Comparison of ENCODE assay signal across 1 cellular context in genomic region chr17:57861737-57862409, GRCh38.
TF ChIP-seq lines count a peak whose summit lies in the region.

No MANE protein-coding gene starts in this region.

TF ChIP-seq in H1, 55 proteins besides CTCF, POLR2A, EP300 and RAD21 (continued from another document):
- TF ChIP-seq, protein P1, sequence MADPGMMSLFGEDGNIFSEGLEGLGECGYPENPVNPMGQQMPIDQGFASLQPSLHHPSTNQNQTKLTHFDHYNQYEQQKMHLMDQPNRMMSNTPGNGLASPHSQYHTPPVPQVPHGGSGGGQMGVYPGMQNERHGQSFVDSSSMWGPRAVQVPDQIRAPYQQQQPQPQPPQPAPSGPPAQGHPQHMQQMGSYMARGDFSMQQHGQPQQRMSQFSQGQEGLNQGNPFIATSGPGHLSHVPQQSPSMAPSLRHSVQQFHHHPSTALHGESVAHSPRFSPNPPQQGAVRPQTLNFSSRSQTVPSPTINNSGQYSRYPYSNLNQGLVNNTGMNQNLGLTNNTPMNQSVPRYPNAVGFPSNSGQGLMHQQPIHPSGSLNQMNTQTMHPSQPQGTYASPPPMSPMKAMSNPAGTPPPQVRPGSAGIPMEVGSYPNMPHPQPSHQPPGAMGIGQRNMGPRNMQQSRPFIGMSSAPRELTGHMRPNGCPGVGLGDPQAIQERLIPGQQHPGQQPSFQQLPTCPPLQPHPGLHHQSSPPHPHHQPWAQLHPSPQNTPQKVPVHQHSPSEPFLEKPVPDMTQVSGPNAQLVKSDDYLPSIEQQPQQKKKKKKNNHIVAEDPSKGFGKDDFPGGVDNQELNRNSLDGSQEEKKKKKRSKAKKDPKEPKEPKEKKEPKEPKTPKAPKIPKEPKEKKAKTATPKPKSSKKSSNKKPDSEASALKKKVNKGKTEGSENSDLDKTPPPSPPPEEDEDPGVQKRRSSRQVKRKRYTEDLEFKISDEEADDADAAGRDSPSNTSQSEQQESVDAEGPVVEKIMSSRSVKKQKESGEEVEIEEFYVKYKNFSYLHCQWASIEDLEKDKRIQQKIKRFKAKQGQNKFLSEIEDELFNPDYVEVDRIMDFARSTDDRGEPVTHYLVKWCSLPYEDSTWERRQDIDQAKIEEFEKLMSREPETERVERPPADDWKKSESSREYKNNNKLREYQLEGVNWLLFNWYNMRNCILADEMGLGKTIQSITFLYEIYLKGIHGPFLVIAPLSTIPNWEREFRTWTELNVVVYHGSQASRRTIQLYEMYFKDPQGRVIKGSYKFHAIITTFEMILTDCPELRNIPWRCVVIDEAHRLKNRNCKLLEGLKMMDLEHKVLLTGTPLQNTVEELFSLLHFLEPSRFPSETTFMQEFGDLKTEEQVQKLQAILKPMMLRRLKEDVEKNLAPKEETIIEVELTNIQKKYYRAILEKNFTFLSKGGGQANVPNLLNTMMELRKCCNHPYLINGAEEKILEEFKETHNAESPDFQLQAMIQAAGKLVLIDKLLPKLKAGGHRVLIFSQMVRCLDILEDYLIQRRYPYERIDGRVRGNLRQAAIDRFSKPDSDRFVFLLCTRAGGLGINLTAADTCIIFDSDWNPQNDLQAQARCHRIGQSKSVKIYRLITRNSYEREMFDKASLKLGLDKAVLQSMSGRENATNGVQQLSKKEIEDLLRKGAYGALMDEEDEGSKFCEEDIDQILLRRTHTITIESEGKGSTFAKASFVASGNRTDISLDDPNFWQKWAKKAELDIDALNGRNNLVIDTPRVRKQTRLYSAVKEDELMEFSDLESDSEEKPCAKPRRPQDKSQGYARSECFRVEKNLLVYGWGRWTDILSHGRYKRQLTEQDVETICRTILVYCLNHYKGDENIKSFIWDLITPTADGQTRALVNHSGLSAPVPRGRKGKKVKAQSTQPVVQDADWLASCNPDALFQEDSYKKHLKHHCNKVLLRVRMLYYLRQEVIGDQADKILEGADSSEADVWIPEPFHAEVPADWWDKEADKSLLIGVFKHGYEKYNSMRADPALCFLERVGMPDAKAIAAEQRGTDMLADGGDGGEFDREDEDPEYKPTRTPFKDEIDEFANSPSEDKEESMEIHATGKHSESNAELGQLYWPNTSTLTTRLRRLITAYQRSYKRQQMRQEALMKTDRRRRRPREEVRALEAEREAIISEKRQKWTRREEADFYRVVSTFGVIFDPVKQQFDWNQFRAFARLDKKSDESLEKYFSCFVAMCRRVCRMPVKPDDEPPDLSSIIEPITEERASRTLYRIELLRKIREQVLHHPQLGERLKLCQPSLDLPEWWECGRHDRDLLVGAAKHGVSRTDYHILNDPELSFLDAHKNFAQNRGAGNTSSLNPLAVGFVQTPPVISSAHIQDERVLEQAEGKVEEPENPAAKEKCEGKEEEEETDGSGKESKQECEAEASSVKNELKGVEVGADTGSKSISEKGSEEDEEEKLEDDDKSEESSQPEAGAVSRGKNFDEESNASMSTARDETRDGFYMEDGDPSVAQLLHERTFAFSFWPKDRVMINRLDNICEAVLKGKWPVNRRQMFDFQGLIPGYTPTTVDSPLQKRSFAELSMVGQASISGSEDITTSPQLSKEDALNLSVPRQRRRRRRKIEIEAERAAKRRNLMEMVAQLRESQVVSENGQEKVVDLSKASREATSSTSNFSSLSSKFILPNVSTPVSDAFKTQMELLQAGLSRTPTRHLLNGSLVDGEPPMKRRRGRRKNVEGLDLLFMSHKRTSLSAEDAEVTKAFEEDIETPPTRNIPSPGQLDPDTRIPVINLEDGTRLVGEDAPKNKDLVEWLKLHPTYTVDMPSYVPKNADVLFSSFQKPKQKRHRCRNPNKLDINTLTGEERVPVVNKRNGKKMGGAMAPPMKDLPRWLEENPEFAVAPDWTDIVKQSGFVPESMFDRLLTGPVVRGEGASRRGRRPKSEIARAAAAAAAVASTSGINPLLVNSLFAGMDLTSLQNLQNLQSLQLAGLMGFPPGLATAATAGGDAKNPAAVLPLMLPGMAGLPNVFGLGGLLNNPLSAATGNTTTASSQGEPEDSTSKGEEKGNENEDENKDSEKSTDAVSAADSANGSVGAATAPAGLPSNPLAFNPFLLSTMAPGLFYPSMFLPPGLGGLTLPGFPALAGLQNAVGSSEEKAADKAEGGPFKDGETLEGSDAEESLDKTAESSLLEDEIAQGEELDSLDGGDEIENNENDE (IDR thresholded peaks at IDR 0.05; ENCODE audit: insufficient replicate concordance, low read length), result no peak
- TF ChIP-seq CHD2 (IDR thresholded peaks at IDR 0.05; ENCODE audit: low read length) (no peak), TCF12 (IDR thresholded peaks at IDR 0.05; ENCODE audit: low read depth, low read length) (no peak), TAF7 (optimal IDR thresholded peaks at IDR 0.05; ENCODE audit: borderline replicate concordance, low read depth, low read length) (no peak), BRCA1 (IDR thresholded peaks at IDR 0.05; ENCODE audit: low read depth, low read length) (no peak), SAP30 (IDR thresholded peaks at IDR 0.05; ENCODE audit: insufficient read depth, insufficient replicate concordance, low read length) (no peak), JUND (IDR thresholded peaks at IDR 0.05; ENCODE audit: low read length) (no peak), CREB1 (IDR thresholded peaks at IDR 0.05) (no peak), SUZ12 (IDR thresholded peaks at IDR 0.05; ENCODE audit: low read length) (peak; percentile 46; the same call in 1 of the 2 replicates), EZH2 (IDR thresholded peaks at IDR 0.05; ENCODE audit: low read depth, low read length, severe bottlenecking) (peak; percentile 54), TBP (IDR thresholded peaks at IDR 0.05; ENCODE audit: low read depth, low read length) (no peak), YY1 (IDR thresholded peaks at IDR 0.05; ENCODE audit: low read depth, low read length) (no peak), SIRT6 (IDR thresholded peaks at IDR 0.05; ENCODE audit: low read length) (no peak), FOSL1 (IDR thresholded peaks at IDR 0.05; ENCODE audit: insufficient read depth, low read depth, low read length) (no peak), SRF (IDR thresholded peaks at IDR 0.05; ENCODE audit: low read depth, low read length) (no peak), TEAD4 (IDR thresholded peaks at IDR 0.05; ENCODE audit: low read depth, low read length) (no peak), CEBPB (IDR thresholded peaks at IDR 0.05; ENCODE audit: low read depth, low read length) (no peak), KDM1A (IDR thresholded peaks at IDR 0.05; ENCODE audit: borderline replicate concordance, low read length) (no peak), USF2 (IDR thresholded peaks at IDR 0.05; ENCODE audit: low read length) (no peak), CBX8 (IDR thresholded peaks at IDR 0.05; ENCODE audit: borderline replicate concordance, low read depth, low read length) (no peak), HDAC2 (IDR thresholded peaks at IDR 0.05; ENCODE audit: borderline replicate concordance in 1 of 2, low read depth in 2 of 2, low read length in 2 of 2) (no peak), NRF1 (IDR thresholded peaks at IDR 0.05; ENCODE audit: low read depth, low read length) (no peak), MAX (IDR thresholded peaks at IDR 0.05) (peak; percentile 82), HDAC6 (IDR thresholded peaks at IDR 0.05; ENCODE audit: low read depth, low read length) (no peak), RBBP5 (IDR thresholded peaks at IDR 0.05; ENCODE audit: borderline replicate concordance, low read depth, low read length) (peak; percentile 56; the same call in 1 of the 2 replicates), RFX5 (IDR thresholded peaks at IDR 0.05; ENCODE audit: borderline replicate concordance, low read depth, low read length) (no peak), BACH1 (IDR thresholded peaks at IDR 0.05; ENCODE audit: low read length) (no peak), CHD1 (IDR thresholded peaks at IDR 0.05; ENCODE audit: low read depth, low read length) (no peak)
